In the genomic region with DNA sequence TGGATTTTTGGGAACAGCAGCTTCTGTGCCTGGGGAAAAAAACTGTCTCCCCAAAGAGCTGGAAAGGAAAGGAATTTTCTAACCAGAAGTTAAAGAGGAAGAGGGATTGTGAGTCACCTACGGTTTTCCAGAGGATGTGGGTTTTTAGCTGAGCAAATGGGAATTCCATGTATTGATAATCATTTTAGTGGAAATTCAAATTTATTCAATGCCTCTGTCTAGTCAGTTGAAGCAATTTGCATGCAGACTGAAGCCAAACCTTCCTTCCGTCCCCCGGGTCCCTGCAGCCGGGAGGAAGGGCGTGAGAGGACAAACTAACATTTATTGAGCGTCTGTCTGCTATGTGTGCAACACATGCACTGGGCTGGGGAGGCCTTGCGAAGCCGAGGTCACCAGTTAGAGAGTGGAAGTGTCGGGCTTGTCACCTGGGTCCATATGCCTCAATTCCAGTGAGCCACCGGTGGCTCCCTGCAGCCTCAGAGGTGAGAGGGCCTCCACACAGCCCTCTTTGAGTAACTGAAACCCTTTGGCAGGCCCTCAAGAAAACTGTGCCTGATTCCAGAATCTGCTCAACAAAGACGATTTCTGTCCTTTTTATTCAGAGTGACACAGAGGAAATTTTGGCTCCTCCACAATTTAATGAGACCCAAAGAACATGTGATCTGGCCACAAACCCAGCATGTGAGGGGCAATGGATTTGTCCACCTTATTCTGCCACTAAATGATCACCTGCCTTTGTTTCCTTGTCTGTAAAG, we compare ENCODE assay signal across 16 cellular contexts.
A peak's percentile ranks its signal among the peaks of the same experiment; 100 is the strongest.
DNase-seq lines count a peak whose midpoint lies in the region; ATAC-seq and TF ChIP-seq lines count a peak whose summit lies in the region.
"Had no signal": no experiment of that assay in that cellular context is flagged by ENCODE, and none has a peak within 500 bp of the region (broad histone marks: within the 10 kb centered on the region; RNA-seq: fewer than 3 reads in every experiment).

No MANE protein-coding gene starts in this region.

- peak overlapping the region; percentile 37 for H3K56ac ChIP-seq in mesendoderm (ENCODE audit: low read length)

- H3K36me3 Mint-ChIP-seq in brain, result no peaks in the 10 kb centered on the region
- H3K36me3 Mint-ChIP-seq: stimulated activated effector memory CD8-positive, alpha-beta T cell treated with anti-CD3 and anti-CD28 coated beads, Interleukin-12 subunit alpha, Interleukin-12 subunit beta, amount 100 ng/mL, for 72 hours had no signal

- H3K9ac ChIP-seq in mesendoderm (ENCODE audit: low read length), result no peak overlapping the region

- H2BK15ac ChIP-seq in mesendoderm (replicated peaks; ENCODE audit: low read depth), result no peak overlapping the region

- no peak for TF ChIP-seq POLR2A in upper lobe of left lung (IDR thresholded peaks at IDR 0.05)

- no peak overlapping the region for H2BK120ac ChIP-seq in mesendoderm (ENCODE audit: low read depth, low read length)

- H2AK5ac ChIP-seq in mesendoderm (ENCODE audit: low read length), result no peak overlapping the region

- H3K27me3 ChIP-seq in mesendoderm (ENCODE audit: insufficient read depth, low read length, poor library complexity) (no peaks in the 10 kb centered on the region), upper lobe of left lung (no peaks in the 10 kb centered on the region)
- H3K27me3 ChIP-seq: heart right ventricle had no signal

- peak overlapping the region; percentile 65 to 92 (median 90) for H3K27ac Mint-ChIP-seq in brain
- H3K27ac Mint-ChIP-seq: activated naive CD8-positive, alpha-beta T cell treated with anti-CD3 and anti-CD28 coated beads, Interleukin-2, amount 50 U/mL, for 24 hours; B cell; stimulated activated effector memory CD8-positive, alpha-beta T cell treated with anti-CD3 and anti-CD28 coated beads, Interleukin-12 subunit alpha, Interleukin-12 subunit beta, amount 100 ng/mL, for 72 hours had no signal

- ATAC-seq in upper lobe of left lung (ENCODE audit: low FRiP score in 2 of 2) (no peak), HG03045 (IDR thresholded peaks at IDR 0.05; ENCODE audit: unreplicated experiment) (no peak)
- ATAC-seq: activated naive CD8-positive, alpha-beta T cell treated with anti-CD3 and anti-CD28 coated beads, Interleukin-2, amount 50 U/mL, for 24 hours; stimulated activated effector memory CD8-positive, alpha-beta T cell treated with anti-CD3 and anti-CD28 coated beads, Interleukin-12 subunit alpha, Interleukin-12 subunit beta, amount 100 ng/mL, for 72 hours had no signal

- H3K4me2 ChIP-seq in mesendoderm (ENCODE audit: low read length), result no peak overlapping the region

- H2BK5ac ChIP-seq in mesendoderm (ENCODE audit: low read length), result no peak overlapping the region

- H3K79me2 ChIP-seq in mesendoderm (ENCODE audit: control insufficient read depth, insufficient read depth, low read length), result no peaks in the 10 kb centered on the region

- H4K5ac ChIP-seq in mesendoderm (ENCODE audit: low read length), result no peak overlapping the region

- H3K9me3 Mint-ChIP-seq in brain, result peaks cover 0 to 3% (median 0%) of the 10 kb centered on the region in 5 experiments
- H3K9me3 Mint-ChIP-seq: activated naive CD8-positive, alpha-beta T cell treated with anti-CD3 and anti-CD28 coated beads, Interleukin-2, amount 50 U/mL, for 24 hours; stimulated activated effector memory CD8-positive, alpha-beta T cell treated with anti-CD3 and anti-CD28 coated beads, Interleukin-12 subunit alpha, Interleukin-12 subunit beta, amount 100 ng/mL, for 72 hours had no signal

- no peak for TF ChIP-seq EP300 in upper lobe of left lung (IDR thresholded peaks at IDR 0.05)

- H3K79me1 ChIP-seq in mesendoderm (ENCODE audit: low read length), result no peaks in the 10 kb centered on the region

- H3K4me3 ChIP-seq in mesendoderm (ENCODE audit: low read length) (no peak overlapping the region), upper lobe of left lung (no peak overlapping the region)
- H3K4me3 ChIP-seq: heart right ventricle had no signal

- no peak overlapping the region for H4K8ac ChIP-seq in mesendoderm (ENCODE audit: low read depth, low read length)

- TF ChIP-seq CTCF in brain (conservative IDR thresholded peaks at IDR 0.05) (no peak), upper lobe of left lung (IDR thresholded peaks at IDR 0.05) (no peak)

- no peak overlapping the region for H3K18ac ChIP-seq in mesendoderm (ENCODE audit: low read length)

- peak overlapping the region; percentile 19 for H3K27ac ChIP-seq in mesendoderm (ENCODE audit: low read depth, low read length)
- H3K27ac ChIP-seq in upper lobe of left lung, result no peak overlapping the region

- DNase-seq in AG20443 (ENCODE audit: low spot score) (peak; percentile 60), LHCN-M2 (ENCODE audit: low read depth) (peak; percentile 79), mesendoderm (no peak), upper lobe of left lung (no peak), OCI-M2 (lab: John Stamatoyannopoulos, UW; ENCODE audit: unreplicated experiment) (no peak)
- no peak for DNase-seq in stimulated activated CD4-positive, alpha-beta T cell treated with anti-CD3 and anti-CD28 coated beads, Interleukin-1b, Interleukin-23, amount 100 ng/mL, for 48 hours
- DNase-seq: activated CD4-positive, alpha-beta T cell treated with anti-CD3 and anti-CD28 coated beads for 1 hour; activated naive CD8-positive, alpha-beta T cell treated with anti-CD3 and anti-CD28 coated beads, Interleukin-2, amount 50 U/mL, for 24 hours; DND-41; heart right ventricle; NCI-H146; NCI-H774 had no signal

- no CpG with 5 or more reads among the region's 11 CpGs for WGBS in mesendoderm (ENCODE audit: extremely low coverage, insufficient coverage, low lambda C conversion rate)
- 54 to 64% methylated on average over 9 to 11 of the region's 11 CpGs for WGBS in upper lobe of left lung, 2 donors

- H3K27me3 Mint-ChIP-seq in brain, result peaks cover 3% of the 10 kb centered on the region
- H3K27me3 Mint-ChIP-seq: activated naive CD8-positive, alpha-beta T cell treated with anti-CD3 and anti-CD28 coated beads, Interleukin-2, amount 50 U/mL, for 24 hours had no signal

- H3K9me3 ChIP-seq in upper lobe of left lung, result no peaks in the 10 kb centered on the region
- H3K9me3 ChIP-seq: heart right ventricle had no signal

- peak overlapping the region in 2 of 5 experiments; percentile 35 to 64 for H3K4me3 Mint-ChIP-seq in brain
- H3K4me3 Mint-ChIP-seq: activated naive CD8-positive, alpha-beta T cell treated with anti-CD3 and anti-CD28 coated beads, Interleukin-2, amount 50 U/mL, for 24 hours; B cell; stimulated activated effector memory CD8-positive, alpha-beta T cell treated with anti-CD3 and anti-CD28 coated beads, Interleukin-12 subunit alpha, Interleukin-12 subunit beta, amount 100 ng/mL, for 72 hours had no signal

- peaks cover 66% of the 10 kb centered on the region for H3K4me1 Mint-ChIP-seq in brain
- H3K4me1 Mint-ChIP-seq: activated naive CD8-positive, alpha-beta T cell treated with anti-CD3 and anti-CD28 coated beads, Interleukin-2, amount 50 U/mL, for 24 hours; B cell; stimulated activated effector memory CD8-positive, alpha-beta T cell treated with anti-CD3 and anti-CD28 coated beads, Interleukin-12 subunit alpha, Interleukin-12 subunit beta, amount 100 ng/mL, for 72 hours had no signal

- no peak overlapping the region for H3K23ac ChIP-seq in mesendoderm (ENCODE audit: low read length)

- H3K4me1 ChIP-seq in mesendoderm (ENCODE audit: control insufficient read depth, low read depth, low read length) (no peaks in the 10 kb centered on the region), upper lobe of left lung (no peaks in the 10 kb centered on the region)

- H3K4ac ChIP-seq in mesendoderm (ENCODE audit: low read depth, low read length), result no peak overlapping the region

- H3K36me3 ChIP-seq in mesendoderm (ENCODE audit: control insufficient read depth, insufficient read depth, low read length), result no peaks in the 10 kb centered on the region
- no peaks in the 10 kb centered on the region for H3K36me3 ChIP-seq in upper lobe of left lung
- H3K36me3 ChIP-seq: heart right ventricle had no signal

Comparison
In these comparisons a context has a peak if more than half of its experiments do, and no peak if none do; other contexts are left out.
1. DNase-seq: peak in AG20443 (single experiment) and LHCN-M2 (single experiment); none in mesendoderm (single experiment), upper lobe of left lung (0 of 2), stimulated activated CD4-positive, alpha-beta T cell treated with anti-CD3 and anti-CD28 coated beads, Interleukin-1b, Interleukin-23, amount 100 ng/mL, for 48 hours (single experiment) and OCI-M2 (single experiment).